34 cellular contexts compared by ENCODE assay signal in the genomic region with DNA sequence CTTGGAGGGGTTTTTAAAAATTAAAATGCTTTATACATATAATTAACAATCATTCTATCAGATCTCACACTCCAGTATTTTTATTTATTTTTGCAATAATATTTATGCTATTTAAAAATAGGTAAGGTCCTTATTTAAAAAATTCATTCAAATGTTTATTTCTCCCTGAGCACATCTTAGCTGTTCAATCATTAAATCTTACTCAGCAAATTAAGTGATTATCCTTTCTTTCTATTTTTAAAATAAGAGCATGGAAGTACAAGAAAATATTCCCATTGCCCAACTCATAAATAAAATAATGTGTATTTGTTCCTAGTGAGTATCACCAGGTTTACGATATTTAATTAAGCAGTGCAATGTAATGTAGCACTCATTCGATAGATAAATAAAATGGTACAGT.
"Had no signal": no experiment of that assay in that cellular context is flagged by ENCODE, and none has a peak within 500 bp of the region (broad histone marks: within the 10 kb centered on the region; RNA-seq: fewer than 3 reads in every experiment).

No MANE protein-coding gene starts in this region.

- H3K27me3 ChIP-seq: adrenal gland, body of pancreas, brain microvascular endothelial cell, breast epithelium had no signal

- H3K27ac ChIP-seq: adrenal gland, body of pancreas, brain microvascular endothelial cell, breast epithelium, VCaP had no signal

- H3K4me1 ChIP-seq: adrenal gland, body of pancreas, breast epithelium had no signal

- FAIRE-seq: astrocyte, colon, TTC549 had no signal

- H3K36me3 ChIP-seq: adrenal gland, brain microvascular endothelial cell, breast epithelium had no signal

- ATAC-seq: activated CD8-positive, alpha-beta T cell treated with anti-CD3 and anti-CD28 coated beads for 36 hours; activated naive CD4-positive, alpha-beta T cell treated with anti-CD3 and anti-CD28 coated beads, Interleukin-2, amount 50 U/mL, for 72 hours; activated T-cell treated with anti-CD3 and anti-CD28 coated beads, Interleukin-2, amount 50 U/mL, for 4 hours; activated T-cell treated with anti-CD3 and anti-CD28 coated beads, Interleukin-2, amount 50 U/mL, for 72 hours; activated T-helper 17 cell treated with anti-CD3 and anti-CD28 coated beads, Interleukin-2, amount 50 U/mL, for 72 hours; body of pancreas had no signal

- H3K4me3 ChIP-seq: adrenal gland, body of pancreas, breast epithelium had no signal

- DNase-seq: activated B cell treated with CpG ODN at 0.5 μM for 24 hours; activated CD4-positive, alpha-beta memory T cell treated with anti-CD3 and anti-CD28 coated beads for 36 hours; activated CD4-positive, alpha-beta T cell treated with anti-CD3 and anti-CD28 coated beads for 4 hours; activated CD4-positive, alpha-beta T cell treated with anti-CD3 and anti-CD28 coated beads, Interleukin-2, amount 10 ng/mL, durations not matched to agents 24 days and 14 days; activated CD4-positive, alpha-beta T cell treated with anti-CD3 and anti-CD28 coated beads, Interleukin-2, amount 50 U/mL, for 1 hour; activated CD4-positive, alpha-beta T cell treated with anti-CD3 and anti-CD28 coated beads, Interleukin-2, amount 50 U/mL, for 4 hours; activated CD4-positive, CD25-positive, alpha-beta regulatory T cell treated with anti-CD3 and anti-CD28 coated beads, Interleukin-2, amount 50 U/mL, for 72 hours; activated CD8-positive, alpha-beta memory T cell treated with anti-CD3 and anti-CD28 coated beads, Interleukin-2, amount 50 U/mL, for 4 hours; activated CD8-positive, alpha-beta T cell treated with anti-CD3 and anti-CD28 coated beads for 36 hours; activated effector memory CD4-positive, alpha-beta T cell treated with anti-CD3 and anti-CD28 coated beads, Interleukin-2, amount 50 U/mL, for 16 hours; activated gamma-delta T cell treated with Interleukin-2 at 50 U/mL for 16 hours; activated naive CD4-positive, alpha-beta T cell; activated naive CD4-positive, alpha-beta T cell treated with anti-CD3 and anti-CD28 coated beads for 36 hours; activated naive CD4-positive, alpha-beta T cell treated with anti-CD3 and anti-CD28 coated beads, Interleukin-2, amount 50 U/mL, for 16 hours; activated naive CD8-positive, alpha-beta T cell treated with anti-CD3 and anti-CD28 coated beads for 36 hours; activated T-cell treated with anti-CD3 and anti-CD28 coated beads for 4 hours; activated T-cell treated with anti-CD3 and anti-CD28 coated beads, Interleukin-2, amount 50 U/mL, for 1 hour; activated T-cell treated with anti-CD3 and anti-CD28 coated beads, Interleukin-2, amount 50 U/mL, for 4 hours; activated T-cell treated with anti-CD3 and anti-CD28 coated beads, Interleukin-2, amount 50 U/mL, for 72 hours; adrenal gland; amniotic stem cell; aorta; body of pancreas; brain microvascular endothelial cell; central memory CD4-positive, alpha-beta T cell; T-helper 2 cell; T-helper 9 cell had no signal

- H3K9me3 ChIP-seq: adrenal gland, body of pancreas, breast epithelium had no signal
